ENCODE assay signal across 1 cellular context in the genomic region with DNA sequence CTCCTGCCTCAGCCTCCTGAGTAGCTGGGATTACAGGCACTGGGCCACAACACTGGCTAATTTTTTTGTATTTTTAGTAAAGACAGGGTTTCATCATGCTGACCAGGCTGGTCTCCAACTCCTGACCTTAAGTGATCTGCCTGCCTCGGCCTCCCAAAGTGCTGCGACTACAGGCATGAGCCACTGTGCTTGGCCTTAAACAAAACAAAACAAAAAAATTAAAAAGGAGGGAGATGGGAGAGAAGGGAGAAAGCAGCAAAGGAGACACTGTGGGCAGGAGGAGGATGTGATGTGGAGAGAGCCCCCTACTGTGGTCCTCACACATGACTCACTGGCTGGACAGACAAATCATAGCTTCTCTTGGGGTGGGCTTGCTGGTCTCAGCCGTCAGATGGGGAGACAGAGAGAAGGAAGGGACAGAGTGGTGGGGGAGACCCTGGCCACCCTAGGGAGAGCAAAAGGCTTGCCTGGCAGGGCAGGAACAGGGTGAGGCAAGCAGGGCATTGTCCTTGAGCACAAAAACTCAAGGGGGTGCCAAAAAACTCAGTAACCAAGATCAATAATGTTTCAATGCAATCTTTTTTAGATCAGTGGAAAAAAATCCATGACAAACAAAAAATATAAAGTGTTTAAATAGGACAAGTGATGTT.
TF ChIP-seq lines count a peak whose summit lies in the region.

No MANE protein-coding gene starts in this region.

TF ChIP-seq in IMR-90, 13 proteins besides CTCF, POLR2A, EP300 and RAD21:
- TF ChIP-seq RFX5 (IDR thresholded peaks at IDR 0.05; ENCODE audit: low read depth, low read length) (no peak), NFE2L2 (IDR thresholded peaks at IDR 0.05; ENCODE audit: low read depth, low read length) (no peak), RCOR1 (IDR thresholded peaks at IDR 0.05; ENCODE audit: insufficient replicate concordance, low read length) (no peak), SMC3 (IDR thresholded peaks at IDR 0.05; ENCODE audit: low read depth, low read length) (no peak; the same call in 1 of the 2 replicates), MAZ (IDR thresholded peaks at IDR 0.05; ENCODE audit: borderline replicate concordance, low read depth, low read length) (no peak), FOS (IDR thresholded peaks at IDR 0.05; ENCODE audit: low read depth, low read length) (no peak), MAFK (IDR thresholded peaks at IDR 0.05; ENCODE audit: low read depth, low read length) (no peak), ELK1 (IDR thresholded peaks at IDR 0.05; ENCODE audit: borderline replicate concordance, low read depth, low read length) (no peak), USF2 (IDR thresholded peaks at IDR 0.05; ENCODE audit: low read depth, low read length) (no peak), CHD1 (IDR thresholded peaks at IDR 0.05; ENCODE audit: low read depth, low read length) (no peak), MXI1 (IDR thresholded peaks at IDR 0.05; ENCODE audit: borderline replicate concordance, low read depth, low read length) (no peak), BHLHE40 (IDR thresholded peaks at IDR 0.05; ENCODE audit: low read depth, low read length) (no peak), CEBPB (IDR thresholded peaks at IDR 0.05; ENCODE audit: low read depth, low read length) (no peak)
